Comparison of ENCODE assay signal across 6 cellular contexts in genomic region chrX:155071694-155072215, GRCh38. TPM values are rescaled to one million over a fixed set of nuclear protein-coding genes. Genes with fewer than 3 reads are reported as not detected.
DNase-seq lines count a peak whose midpoint lies in the region.

No MANE protein-coding gene starts in this region.

- H3K9me3 Mint-ChIP-seq in activated naive CD4-positive, alpha-beta T cell treated with anti-CD3 and anti-CD28 coated beads for 36 hours = no peaks in the 10 kb centered on the region
- H3K9me3 Mint-ChIP-seq in T-helper 2 cell treated with Interferon-gamma antibody and Interleukin-4, amounts not matched to agents 5 μg/mL and 100 μg/mL, for 36 hours = no peaks in the 10 kb centered on the region

- H3K27me3 ChIP-seq in layer of hippocampus (ENCODE audit: control insufficient read depth, insufficient read depth, low read length) = no peaks in the 10 kb centered on the region

- peak overlapping the region; percentile 84 for H3K27ac Mint-ChIP-seq in activated naive CD4-positive, alpha-beta T cell treated with anti-CD3 and anti-CD28 coated beads for 36 hours
- peak overlapping the region; percentile 96 for H3K27ac Mint-ChIP-seq in T-helper 2 cell treated with Interferon-gamma antibody and Interleukin-4, amounts not matched to agents 5 μg/mL and 100 μg/mL, for 36 hours

- no peak for DNase-seq in activated naive CD4-positive, alpha-beta T cell treated with anti-CD3 and anti-CD28 coated beads for 36 hours
- no peak for DNase-seq in activated naive CD4-positive, alpha-beta T cell treated with anti-CD3 and anti-CD28 coated beads, Interleukin-2, amount 50 U/mL, for 16 hours
- no peak for DNase-seq in T-helper 2 cell treated with Interferon-gamma antibody and Interleukin-4, amounts not matched to agents 5 μg/mL and 100 μg/mL, for 36 hours (ENCODE audit: low spot score)
- DNase-seq in NCI-H774 (lab: John Stamatoyannopoulos, UW) (no peak), Ammon's horn (ENCODE audit: low spot score) (no peak)

- CTCF ChIA-PET in activated naive CD4-positive, alpha-beta T cell treated with anti-CD3 and anti-CD28 coated beads for 36 hours (lab: Charles Lee) = no interaction called here

- intact Hi-C loops in activated naive CD4-positive, alpha-beta T cell treated with anti-CD3 and anti-CD28 coated beads for 36 hours (cut with micrococcal nuclease) = loop anchor here (1.0 to 5.0 kb wide), 5 partner anchors 37 to 695 kb away; partner anchors contain the start of gene VBP1

- peak overlapping the region; percentile 89 for H3K4me3 Mint-ChIP-seq in activated naive CD4-positive, alpha-beta T cell treated with anti-CD3 and anti-CD28 coated beads for 36 hours
- peak overlapping the region; percentile 94 for H3K4me3 Mint-ChIP-seq in T-helper 2 cell treated with Interferon-gamma antibody and Interleukin-4, amounts not matched to agents 5 μg/mL and 100 μg/mL, for 36 hours

- peaks cover 25% of the 10 kb centered on the region for H3K36me3 Mint-ChIP-seq in activated naive CD4-positive, alpha-beta T cell treated with anti-CD3 and anti-CD28 coated beads for 36 hours (ENCODE audit: low read depth)
- peaks cover 24% of the 10 kb centered on the region for H3K36me3 Mint-ChIP-seq in T-helper 2 cell treated with Interferon-gamma antibody and Interleukin-4, amounts not matched to agents 5 μg/mL and 100 μg/mL, for 36 hours (ENCODE audit: low read depth)

- peak overlapping the region; percentile 68 for H3K27ac ChIP-seq in layer of hippocampus (ENCODE audit: low read depth, low read length)

- no peaks in the 10 kb centered on the region for H3K27me3 Mint-ChIP-seq in activated naive CD4-positive, alpha-beta T cell treated with anti-CD3 and anti-CD28 coated beads for 36 hours (ENCODE audit: low read depth)
- H3K27me3 Mint-ChIP-seq in T-helper 2 cell treated with Interferon-gamma antibody and Interleukin-4, amounts not matched to agents 5 μg/mL and 100 μg/mL, for 36 hours (ENCODE audit: low read depth) = no peaks in the 10 kb centered on the region

- H3K4me1 Mint-ChIP-seq in activated naive CD4-positive, alpha-beta T cell treated with anti-CD3 and anti-CD28 coated beads for 36 hours (ENCODE audit: low read depth) = peaks cover 43% of the 10 kb centered on the region
- peaks cover 44% of the 10 kb centered on the region for H3K4me1 Mint-ChIP-seq in T-helper 2 cell treated with Interferon-gamma antibody and Interleukin-4, amounts not matched to agents 5 μg/mL and 100 μg/mL, for 36 hours (ENCODE audit: low read depth)

RNA-seq across cellular contexts. Expression of gene BRCC3, which starts 0.4 kb away (rescaled TPM):
- 10 to 100 TPM; 15.4 to 17.9 TPM for total RNA-seq in activated naive CD4-positive, alpha-beta T cell treated with anti-CD3 and anti-CD28 coated beads for 36 hours

RNA-seq across cellular contexts. Expression of gene CMC4, which starts 0.8 kb away (rescaled TPM):
- 1 to 10 TPM; 5.8 to 7.7 TPM for total RNA-seq in activated naive CD4-positive, alpha-beta T cell treated with anti-CD3 and anti-CD28 coated beads for 36 hours

RNA-seq across cellular contexts. Expression of gene MTCP1, which starts 0.8 kb away (rescaled TPM):
- 10 to 100 TPM; 15.0 to 19.3 TPM for total RNA-seq in activated naive CD4-positive, alpha-beta T cell treated with anti-CD3 and anti-CD28 coated beads for 36 hours

RNA-seq across cellular contexts. Expression of gene FUNDC2, which starts 45.1 kb away (rescaled TPM):
- 10 to 100 TPM; 94.3 to 95.5 TPM for total RNA-seq in activated naive CD4-positive, alpha-beta T cell treated with anti-CD3 and anti-CD28 coated beads for 36 hours

RNA-seq across cellular contexts. Expression of gene F8, which starts 49.2 kb away (rescaled TPM):
- 1 to 10 TPM; 4.1 to 4.6 TPM for total RNA-seq in activated naive CD4-positive, alpha-beta T cell treated with anti-CD3 and anti-CD28 coated beads for 36 hours
